1 cellular context compared by ENCODE assay signal in the genomic region with DNA sequence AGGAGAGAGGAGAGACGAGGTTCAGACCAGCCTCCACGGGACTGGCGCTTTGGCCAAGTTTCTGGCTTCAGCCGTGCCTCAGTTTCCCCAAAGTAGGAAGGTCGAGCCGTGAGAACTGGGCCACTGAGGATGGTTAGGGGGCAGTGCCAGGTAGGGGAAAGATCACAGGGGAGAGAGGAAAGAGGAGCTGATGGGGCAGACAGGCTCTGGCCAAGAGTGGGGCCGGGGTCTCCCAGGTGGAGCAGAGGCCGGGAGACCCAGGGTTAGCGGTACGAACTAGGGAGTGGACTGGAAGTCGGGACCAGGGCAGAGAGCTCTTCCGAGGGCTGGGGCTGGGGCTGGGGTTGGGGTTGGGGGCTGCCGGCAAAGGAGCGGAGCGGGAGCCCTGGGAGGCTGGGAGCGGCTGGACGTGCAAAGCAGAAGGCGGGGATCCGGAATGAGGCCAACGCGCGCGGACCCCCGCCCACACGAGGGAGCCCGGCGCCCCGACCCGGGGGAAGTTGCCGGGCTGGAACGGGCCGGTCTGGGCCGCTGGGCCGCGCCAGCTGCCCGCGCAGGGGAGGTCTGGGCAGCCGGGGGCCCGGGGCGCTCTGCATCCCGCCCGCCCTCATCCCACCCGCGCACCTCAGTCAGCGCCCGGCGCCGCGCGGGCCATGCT.
TF ChIP-seq lines count a peak whose summit lies in the region.

No MANE protein-coding gene starts in this region.

TF ChIP-seq in K562, 482 proteins besides CTCF, POLR2A, EP300 and RAD21 (continued from another document and continues in another):
- TF ChIP-seq HDGF (IDR thresholded peaks at IDR 0.05) (no peak), FOXP1 (CRISPR knock-in tag; IDR thresholded peaks at IDR 0.05) (no peak), ZNF133 (CRISPR knock-in tag; IDR thresholded peaks at IDR 0.05) (no peak), KDM2B (CRISPR knock-in tag; IDR thresholded peaks at IDR 0.05) (no peak), SIN3A (IDR thresholded peaks at IDR 0.05; ENCODE audit: borderline replicate concordance in 2 of 2, control insufficient read depth in 1 of 2, low read depth in 2 of 2, low read length in 2 of 2) (peak in 1 of 2 experiments; percentile 41; a peak in 1 of 4 replicates), HDAC1 (IDR thresholded peaks at IDR 0.05) (no peak; a peak in 1 of 4 replicates), NONO (IDR thresholded peaks at IDR 0.05; ENCODE audit: low read depth in 2 of 2, low read length in 1 of 2) (0 out of 4 replicates have a peak, but pooled peaks of 1 of the 2 experiments have one; percentile 50), RBM25 (IDR thresholded peaks at IDR 0.05; ENCODE audit: low read depth, low read length, severe bottlenecking) (no peak), TAF1 (IDR thresholded peaks at IDR 0.05; ENCODE audit: control insufficient read depth, extremely low read depth, insufficient read depth, low read length, severe bottlenecking) (peak; percentile 1), ELK1 (CRISPR knock-in tag; IDR thresholded peaks at IDR 0.05) (no peak), GATA2 (CRISPR knock-in tag; IDR thresholded peaks at IDR 0.05) (no peak), UBTF (IDR thresholded peaks at IDR 0.05; ENCODE audit: borderline replicate concordance in 1 of 2, low read depth in 2 of 2, low read length in 2 of 2) (0 out of 4 replicates have a peak, but pooled peaks of 1 of the 2 experiments have one; percentile 9), E2F8 (IDR thresholded peaks at IDR 0.05; ENCODE audit: low read depth, partially characterized antibody) (no peak), ZNF143 (CRISPR knock-in tag; IDR thresholded peaks at IDR 0.05) (0 out of 2 replicates have a peak, but pooled peaks have one; percentile 39), THRAP3 (IDR thresholded peaks at IDR 0.05; ENCODE audit: borderline replicate concordance) (no peak), MAZ (CRISPR knock-in tag; conservative IDR thresholded peaks at IDR 0.05 in 1 of 2, IDR thresholded peaks at IDR 0.05 in 1 of 2) (no peak), ZNF75A (CRISPR knock-in tag; IDR thresholded peaks at IDR 0.05) (no peak), CHD1 (IDR thresholded peaks at IDR 0.05; ENCODE audit: low read length) (peak; percentile 11), PHF8 (IDR thresholded peaks at IDR 0.05; ENCODE audit: borderline replicate concordance, low read length) (peak; percentile 19; the same call in 1 of the 2 replicates), NR1H2 (CRISPR knock-in tag; IDR thresholded peaks at IDR 0.05) (no peak), HNRNPLL (IDR thresholded peaks at IDR 0.05; ENCODE audit: low read depth, low read length, poor library complexity, severe bottlenecking) (no peak), KLF10 (CRISPR knock-in tag; IDR thresholded peaks at IDR 0.05) (no peak), POU5F1 (IDR thresholded peaks at IDR 0.05; ENCODE audit: borderline replicate concordance, low read depth, low read length, partially characterized antibody) (no peak), ZNF41 (CRISPR knock-in tag; conservative IDR thresholded peaks at IDR 0.05) (no peak), KLF6 (CRISPR knock-in tag; IDR thresholded peaks at IDR 0.05; ENCODE audit: borderline replicate concordance) (no peak), ZFX (CRISPR knock-in tag; IDR thresholded peaks at IDR 0.05) (peak; percentile 12; the same call in 1 of the 2 replicates), CREM (IDR thresholded peaks at IDR 0.05; ENCODE audit: low read depth) (no peak), TGIF2 (CRISPR knock-in tag; IDR thresholded peaks at IDR 0.05) (no peak), NFIC (IDR thresholded peaks at IDR 0.05) (no peak), REST (CRISPR knock-in tag; IDR thresholded peaks at IDR 0.05; ENCODE audit: low read depth) (no peak), OTX1 (CRISPR knock-in tag; IDR thresholded peaks at IDR 0.05) (no peak), DPF2 (IDR thresholded peaks at IDR 0.05) (0 out of 2 replicates have a peak, but pooled peaks have one; percentile 12)
- TF ChIP-seq, protein P1, sequence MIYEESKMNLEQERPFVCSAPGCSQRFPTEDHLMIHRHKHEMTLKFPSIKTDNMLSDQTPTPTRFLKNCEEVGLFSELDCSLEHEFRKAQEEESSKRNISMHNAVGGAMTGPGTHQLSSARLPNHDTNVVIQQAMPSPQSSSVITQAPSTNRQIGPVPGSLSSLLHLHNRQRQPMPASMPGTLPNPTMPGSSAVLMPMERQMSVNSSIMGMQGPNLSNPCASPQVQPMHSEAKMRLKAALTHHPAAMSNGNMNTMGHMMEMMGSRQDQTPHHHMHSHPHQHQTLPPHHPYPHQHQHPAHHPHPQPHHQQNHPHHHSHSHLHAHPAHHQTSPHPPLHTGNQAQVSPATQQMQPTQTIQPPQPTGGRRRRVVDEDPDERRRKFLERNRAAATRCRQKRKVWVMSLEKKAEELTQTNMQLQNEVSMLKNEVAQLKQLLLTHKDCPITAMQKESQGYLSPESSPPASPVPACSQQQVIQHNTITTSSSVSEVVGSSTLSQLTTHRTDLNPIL (CRISPR knock-in tag; IDR thresholded peaks at IDR 0.05), result no peak
- TF ChIP-seq, protein P2, sequence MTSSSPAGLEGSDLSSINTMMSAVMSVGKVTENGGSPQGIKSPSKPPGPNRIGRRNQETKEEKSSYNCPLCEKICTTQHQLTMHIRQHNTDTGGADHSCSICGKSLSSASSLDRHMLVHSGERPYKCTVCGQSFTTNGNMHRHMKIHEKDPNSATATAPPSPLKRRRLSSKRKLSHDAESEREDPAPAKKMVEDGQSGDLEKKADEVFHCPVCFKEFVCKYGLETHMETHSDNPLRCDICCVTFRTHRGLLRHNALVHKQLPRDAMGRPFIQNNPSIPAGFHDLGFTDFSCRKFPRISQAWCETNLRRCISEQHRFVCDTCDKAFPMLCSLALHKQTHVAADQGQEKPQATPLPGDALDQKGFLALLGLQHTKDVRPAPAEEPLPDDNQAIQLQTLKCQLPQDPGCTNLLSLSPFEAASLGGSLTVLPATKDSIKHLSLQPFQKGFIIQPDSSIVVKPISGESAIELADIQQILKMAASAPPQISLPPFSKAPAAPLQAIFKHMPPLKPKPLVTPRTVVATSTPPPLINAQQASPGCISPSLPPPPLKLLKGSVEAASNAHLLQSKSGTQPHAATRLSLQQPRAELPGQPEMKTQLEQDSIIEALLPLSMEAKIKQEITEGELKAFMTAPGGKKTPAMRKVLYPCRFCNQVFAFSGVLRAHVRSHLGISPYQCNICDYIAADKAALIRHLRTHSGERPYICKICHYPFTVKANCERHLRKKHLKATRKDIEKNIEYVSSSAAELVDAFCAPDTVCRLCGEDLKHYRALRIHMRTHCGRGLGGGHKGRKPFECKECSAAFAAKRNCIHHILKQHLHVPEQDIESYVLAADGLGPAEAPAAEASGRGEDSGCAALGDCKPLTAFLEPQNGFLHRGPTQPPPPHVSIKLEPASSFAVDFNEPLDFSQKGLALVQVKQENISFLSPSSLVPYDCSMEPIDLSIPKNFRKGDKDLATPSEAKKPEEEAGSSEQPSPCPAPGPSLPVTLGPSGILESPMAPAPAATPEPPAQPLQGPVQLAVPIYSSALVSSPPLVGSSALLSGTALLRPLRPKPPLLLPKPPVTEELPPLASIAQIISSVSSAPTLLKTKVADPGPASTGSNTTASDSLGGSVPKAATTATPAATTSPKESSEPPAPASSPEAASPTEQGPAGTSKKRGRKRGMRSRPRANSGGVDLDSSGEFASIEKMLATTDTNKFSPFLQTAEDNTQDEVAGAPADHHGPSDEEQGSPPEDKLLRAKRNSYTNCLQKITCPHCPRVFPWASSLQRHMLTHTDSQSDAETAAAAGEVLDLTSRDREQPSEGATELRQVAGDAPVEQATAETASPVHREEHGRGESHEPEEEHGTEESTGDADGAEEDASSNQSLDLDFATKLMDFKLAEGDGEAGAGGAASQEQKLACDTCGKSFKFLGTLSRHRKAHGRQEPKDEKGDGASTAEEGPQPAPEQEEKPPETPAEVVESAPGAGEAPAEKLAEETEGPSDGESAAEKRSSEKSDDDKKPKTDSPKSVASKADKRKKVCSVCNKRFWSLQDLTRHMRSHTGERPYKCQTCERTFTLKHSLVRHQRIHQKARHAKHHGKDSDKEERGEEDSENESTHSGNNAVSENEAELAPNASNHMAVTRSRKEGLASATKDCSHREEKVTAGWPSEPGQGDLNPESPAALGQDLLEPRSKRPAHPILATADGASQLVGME (CRISPR knock-in tag; IDR thresholded peaks at IDR 0.05), result no peak
- TF ChIP-seq, protein P3, sequence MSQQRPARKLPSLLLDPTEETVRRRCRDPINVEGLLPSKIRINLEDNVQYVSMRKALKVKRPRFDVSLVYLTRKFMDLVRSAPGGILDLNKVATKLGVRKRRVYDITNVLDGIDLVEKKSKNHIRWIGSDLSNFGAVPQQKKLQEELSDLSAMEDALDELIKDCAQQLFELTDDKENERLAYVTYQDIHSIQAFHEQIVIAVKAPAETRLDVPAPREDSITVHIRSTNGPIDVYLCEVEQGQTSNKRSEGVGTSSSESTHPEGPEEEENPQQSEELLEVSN (IDR thresholded peaks at IDR 0.05; ENCODE audit: borderline replicate concordance in 1 of 2, extremely low read depth in 1 of 2, insufficient read depth in 1 of 2, insufficient read length in 1 of 2, low read depth in 1 of 2, low read length in 1 of 2, poor library complexity in 1 of 2, severe bottlenecking in 1 of 2), result no peak
